ENCODE assay signal across 25 cellular contexts in genomic region chr2:124163825-124164224, GRCh38.
"Had no signal": no experiment of that assay in that cellular context is flagged by ENCODE, and none has a peak within 500 bp of the region (broad histone marks: within the 10 kb centered on the region; RNA-seq: fewer than 3 reads in every experiment).

No MANE protein-coding gene starts in this region.

- H3K4me3 ChIP-seq: ascending aorta, MG63, Peyer's patch, SJSA1 had no signal

- H3K36me3 ChIP-seq: ascending aorta, MG63, Peyer's patch, SJSA1 had no signal

- H3K9me3 ChIP-seq: ascending aorta, MG63, Peyer's patch, SJSA1, SK-N-SH had no signal

- H3K4me1 ChIP-seq: ascending aorta, Peyer's patch, SJSA1 had no signal

- H3K27ac ChIP-seq: ascending aorta, Peyer's patch, SJSA1 had no signal

- H3K27me3 ChIP-seq: ascending aorta, MG63, Peyer's patch, SJSA1 had no signal

- DNase-seq: activated CD4-positive, alpha-beta T cell treated with anti-CD3 and anti-CD28 coated beads, Interleukin-2, amount 10 ng/mL, durations not matched to agents 24 days and 14 days; activated CD4-positive, alpha-beta T cell treated with anti-CD3 and anti-CD28 coated beads, Interleukin-2, amount 50 U/mL, for 4 hours; activated CD8-positive, alpha-beta T cell treated with anti-CD3 and anti-CD28 coated beads for 36 hours; activated effector memory CD4-positive, alpha-beta T cell treated with anti-CD3 and anti-CD28 coated beads, Interleukin-2, amount 50 U/mL, for 16 hours; activated naive CD4-positive, alpha-beta T cell; activated naive CD4-positive, alpha-beta T cell treated with anti-CD3 and anti-CD28 coated beads, Interleukin-2, amount 50 U/mL, for 16 hours; activated naive CD8-positive, alpha-beta T cell treated with anti-CD3 and anti-CD28 coated beads for 36 hours; activated T-cell treated with anti-CD3 and anti-CD28 coated beads, Interleukin-2, amount 50 U/mL, for 1 hour; activated T-cell treated with anti-CD3 and anti-CD28 coated beads, Interleukin-2, amount 50 U/mL, for 72 hours; amygdala; Karpas-422; MG63; NCI-H1048; NCI-H1105 treated with DMSO at 0.1 percent for 48 hours; NCI-H1436 treated with DMSO at 0.1 percent for 48 hours; NCI-H1694 treated with DMSO at 0.1 percent for 48 hours; NCI-H2029; NCI-H345; NCI-H524 treated with DMSO at 0.1 percent for 48 hours; Peyer's patch; RPMI8226; SHP77 treated with DMSO at 0.1 percent for 48 hours; SK-N-SH had no signal
